9 cellular contexts compared by ENCODE assay signal in the genomic region with DNA sequence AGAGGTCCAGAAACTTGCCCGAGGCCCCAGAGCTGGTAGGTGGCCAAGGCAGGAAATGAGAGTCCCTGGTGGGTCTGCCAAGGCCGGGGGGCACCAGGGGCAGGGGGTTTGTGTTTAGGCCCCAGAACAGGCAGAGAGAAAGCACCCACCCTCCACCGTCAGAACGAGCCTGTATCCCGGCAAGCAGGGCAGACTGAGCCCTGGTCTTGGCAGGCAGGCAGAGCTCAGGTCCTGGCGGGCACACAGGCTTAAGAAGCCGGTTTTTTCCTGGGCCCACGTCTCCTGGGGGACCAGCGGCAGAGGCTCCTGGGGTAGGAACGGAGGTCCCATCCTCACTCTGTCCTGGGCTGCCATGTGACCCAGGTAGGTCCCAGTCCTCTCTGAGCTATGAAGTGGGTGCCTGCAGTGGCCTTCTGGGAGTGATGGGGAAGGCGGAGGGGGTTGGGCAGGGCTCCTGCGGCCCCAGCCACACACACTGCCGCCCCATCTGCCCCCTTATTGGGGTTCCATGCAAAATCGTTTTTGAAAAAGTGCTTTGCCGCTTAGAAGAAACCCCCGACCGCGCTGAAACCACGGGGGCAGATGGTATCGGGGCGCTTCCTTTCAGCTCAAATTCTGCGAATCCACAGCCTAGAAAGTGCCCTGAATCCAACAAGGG. TPM values are rescaled to one million over a fixed set of nuclear protein-coding genes. Genes with fewer than 3 reads are reported as not detected.
A peak's percentile ranks its signal among the peaks of the same experiment; 100 is the strongest.
DNase-seq lines count a peak whose midpoint lies in the region; ATAC-seq and TF ChIP-seq lines count a peak whose summit lies in the region.
"Had no signal": no experiment of that assay in that cellular context is flagged by ENCODE, and none has a peak within 500 bp of the region (broad histone marks: within the 10 kb centered on the region; RNA-seq: fewer than 3 reads in every experiment).

No MANE protein-coding gene starts in this region.

- H3F3A ChIP-seq in SK-N-SH (replicated peaks; ENCODE audit: insufficient read depth) = peaks cover 18% of the 10 kb centered on the region

- CTCF ChIA-PET in SK-N-SH (lab: Yijun Ruan, JAX) = interaction anchor here (1.5 to 4.0 kb wide), 2 partner anchors 21 to 33 kb away, joined by 7 to 22 read pairs; no protein-coding TSS in a partner anchor

- no peaks in the 10 kb centered on the region for H3K79me1 ChIP-seq in mesenchymal stem cell (replicated peaks; ENCODE audit: low read length, poor library complexity, severe bottlenecking)

- H3K9me3 ChIP-seq in SK-N-SH = no peaks in the 10 kb centered on the region
- H3K9me3 ChIP-seq in mesenchymal stem cell (ENCODE audit: control insufficient read depth, low read length) = no peaks in the 10 kb centered on the region
- no peaks in the 10 kb centered on the region for H3K9me3 ChIP-seq in tibial nerve

- peaks cover 60% of the 10 kb centered on the region for H3K4me1 Mint-ChIP-seq in activated T-helper 17 cell treated with anti-CD3 and anti-CD28 coated beads, Interleukin-2, amount 50 U/mL, for 72 hours

- peak overlapping the region; percentile 87 for H4K8ac ChIP-seq in mesenchymal stem cell (ENCODE audit: low read length)

- H3K9me3 Mint-ChIP-seq in activated T-helper 17 cell treated with anti-CD3 and anti-CD28 coated beads, Interleukin-2, amount 50 U/mL, for 72 hours = no peaks in the 10 kb centered on the region

- POLR2A ChIA-PET in SK-N-SH (lab: Yijun Ruan, JAX) = interaction anchor here (0.6 kb wide), 1 partner anchor 14 kb away, joined by 3 read pairs; no protein-coding TSS in a partner anchor

- no peak overlapping the region for H3K14ac ChIP-seq in mesenchymal stem cell (ENCODE audit: low read length in 2 of 2)

- peak overlapping the region; percentile 81 for H3K4me3 Mint-ChIP-seq in activated T-helper 17 cell treated with anti-CD3 and anti-CD28 coated beads, Interleukin-2, amount 50 U/mL, for 72 hours

- H4K91ac ChIP-seq in mesenchymal stem cell (ENCODE audit: low read length) = no peak overlapping the region

- H2BK12ac ChIP-seq in mesenchymal stem cell (ENCODE audit: low read length in 2 of 2) = no peak overlapping the region

- H3K27ac ChIP-seq in SK-N-SH (ENCODE audit: low read depth in 2 of 2, low read length in 1 of 2) = 0 out of 4 replicates have a peak overlapping the region, but pooled peaks of 1 of the 2 experiments have one; percentile 7
- H3K27ac ChIP-seq in mesenchymal stem cell (ENCODE audit: low read length, poor library complexity, severe bottlenecking) = peak overlapping the region; percentile 15
- H3K27ac ChIP-seq in tibial nerve = peak overlapping the region; percentile 10 to 75 (median 72)
- H3K27ac ChIP-seq: 22Rv1 had no signal

- ATAC-seq in SK-N-SH treated with all-trans-retinoic acid at 6 μM for 48 hours = no peak
- peak; percentile 25 for ATAC-seq in activated T-helper 17 cell treated with anti-CD3 and anti-CD28 coated beads, Interleukin-2, amount 50 U/mL, for 72 hours (replicated peaks)

- H3K9me2 ChIP-seq in SK-N-SH = no peaks in the 10 kb centered on the region

- peak overlapping the region in 1 of 2 experiments; percentile 41 for H3K18ac ChIP-seq in mesenchymal stem cell (ENCODE audit: low read depth in 1 of 2, low read length in 2 of 2)

- no peak for TF ChIP-seq CTCF in SK-N-SH (IDR thresholded peaks at IDR 0.05)
- TF ChIP-seq CTCF in tibial nerve (IDR thresholded peaks at IDR 0.05) = no peak

- H2AFZ ChIP-seq in SK-N-SH (ENCODE audit: low read depth) = no peak overlapping the region
- H2AFZ ChIP-seq in mesenchymal stem cell (ENCODE audit: low read depth, low read length) = no peak overlapping the region

- no peak for TF ChIP-seq POLR2A in tibial nerve (IDR thresholded peaks at IDR 0.05)

- H3K27ac Mint-ChIP-seq in activated T-helper 17 cell treated with anti-CD3 and anti-CD28 coated beads, Interleukin-2, amount 50 U/mL, for 72 hours = peak overlapping the region; percentile 83

- WGBS in SK-N-SH (ENCODE audit: low lambda C conversion rate) = 81% methylated on average over 15 of the region's 22 CpGs
- WGBS in mesenchymal stem cell = 94% methylated on average over 22 of the region's 22 CpGs
- 51 to 55% methylated on average over 21 to 22 of the region's 22 CpGs for WGBS in tibial nerve, 2 donors

- H3K4ac ChIP-seq in mesenchymal stem cell (ENCODE audit: low read depth in 1 of 2, low read length in 2 of 2) = peak overlapping the region; percentile 1 to 17

- H2BK120ac ChIP-seq in mesenchymal stem cell (ENCODE audit: low read depth, low read length) = no peak overlapping the region

- H2BK15ac ChIP-seq in mesenchymal stem cell (ENCODE audit: low read depth, poor library complexity, severe bottlenecking) = no peak overlapping the region

- DNase-seq in SK-N-SH = peak; percentile 63
- DNase-seq in mesenchymal stem cell = no peak
- DNase-seq in tibial nerve (ENCODE audit: low spot score in 2 of 2) = no peak
- no peak for DNase-seq in germinal center (ENCODE audit: low spot score)
- no peak for DNase-seq in NCI-H774 (lab: John Stamatoyannopoulos, UW)
- no peak for DNase-seq in LoVo (ENCODE audit: low spot score)

- H3K4me2 ChIP-seq in SK-N-SH (no peak overlapping the region), mesenchymal stem cell (ENCODE audit: low read length, poor library complexity, severe bottlenecking) (no peak overlapping the region)

- H3K4me3 ChIP-seq in SK-N-SH (ENCODE audit: low read depth in 2 of 2, low read length in 1 of 2) (no peak overlapping the region), mesenchymal stem cell (ENCODE audit: insufficient read depth in 1 of 2, low read depth in 1 of 2, low read length in 2 of 2) (no peak overlapping the region), tibial nerve (no peak overlapping the region)

- no peaks in the 10 kb centered on the region for H3K27me3 ChIP-seq in SK-N-SH (ENCODE audit: insufficient read depth)
- no peaks in the 10 kb centered on the region for H3K27me3 ChIP-seq in mesenchymal stem cell (ENCODE audit: control insufficient read depth in 1 of 2, insufficient read depth in 1 of 2, low read length in 2 of 2)
- no peaks in the 10 kb centered on the region for H3K27me3 ChIP-seq in tibial nerve

- peak overlapping the region; percentile 57 for H2AK5ac ChIP-seq in mesenchymal stem cell (ENCODE audit: low read length, severe bottlenecking)

- peaks cover 98% of the 10 kb centered on the region for H3K79me2 ChIP-seq in SK-N-SH (ENCODE audit: insufficient read depth)

- H3K27me3 Mint-ChIP-seq in activated T-helper 17 cell treated with anti-CD3 and anti-CD28 coated beads, Interleukin-2, amount 50 U/mL, for 72 hours = no peaks in the 10 kb centered on the region

- no peak overlapping the region for H3K23ac ChIP-seq in mesenchymal stem cell (ENCODE audit: low read length in 2 of 2)

- H3K4me1 ChIP-seq in SK-N-SH (ENCODE audit: control insufficient read depth in 1 of 2, insufficient read depth in 2 of 2, low read depth in 1 of 2, low read length in 1 of 2) (peaks cover 15 to 39% of the 10 kb centered on the region in 2 experiments), mesenchymal stem cell (ENCODE audit: control insufficient read depth, insufficient read depth, low read depth, low read length) (peaks cover 58% of the 10 kb centered on the region), tibial nerve (peaks cover 0 to 68% (median 53%) of the 10 kb centered on the region in 4 donors)

- H2BK5ac ChIP-seq in mesenchymal stem cell (ENCODE audit: low read depth, low read length, poor library complexity, severe bottlenecking) = no peak overlapping the region

- H4K20me1 ChIP-seq in SK-N-SH (ENCODE audit: insufficient read depth) = peaks cover 94% of the 10 kb centered on the region

- no peak for TF ChIP-seq RAD21 in SK-N-SH (IDR thresholded peaks at IDR 0.05; ENCODE audit: low read length)

- TF ChIP-seq EP300 in SK-N-SH (IDR thresholded peaks at IDR 0.05; ENCODE audit: borderline replicate concordance in 1 of 2, low read depth in 1 of 2, low read length in 1 of 2) = no peak
- no peak for TF ChIP-seq EP300 in tibial nerve (IDR thresholded peaks at IDR 0.05)

- H3K9ac ChIP-seq in SK-N-SH (no peak overlapping the region), mesenchymal stem cell (ENCODE audit: low read length) (no peak overlapping the region)

- H3K36me3 ChIP-seq in SK-N-SH (replicated peaks in 1 of 2; ENCODE audit: control insufficient read depth in 1 of 2, insufficient read depth in 2 of 2, low read length in 1 of 2) (peaks cover 0 to 9% of the 10 kb centered on the region in 2 experiments), mesenchymal stem cell (ENCODE audit: control insufficient read depth in 1 of 2, insufficient read depth in 2 of 2, low read depth in 1 of 2, low read length in 2 of 2) (peaks cover 8 to 50% of the 10 kb centered on the region in 2 experiments), tibial nerve (no peaks in the 10 kb centered on the region)

- H3K36me3 Mint-ChIP-seq in activated T-helper 17 cell treated with anti-CD3 and anti-CD28 coated beads, Interleukin-2, amount 50 U/mL, for 72 hours (ENCODE audit: low read depth) = peaks cover 27% of the 10 kb centered on the region

TF ChIP-seq in SK-N-SH, 30 proteins besides CTCF, POLR2A, EP300 and RAD21:
- TF ChIP-seq USF1 (IDR thresholded peaks at IDR 0.05; ENCODE audit: borderline replicate concordance, low read depth) (no peak), SMC3 (IDR thresholded peaks at IDR 0.05; ENCODE audit: low read depth, low read length) (no peak)

TF ChIP-seq in SK-N-SH treated with all-trans-retinoic acid at 6 μM for 48 hours, 23 proteins besides CTCF, POLR2A, EP300 and RAD21 (continues in another document):
- TF ChIP-seq ZFP3 (CRISPR knock-in tag; IDR thresholded peaks at IDR 0.05) = no peak
- no peak for TF ChIP-seq ZC3H10 (CRISPR knock-in tag; IDR thresholded peaks at IDR 0.05)

RNA-seq across cellular contexts. Expression of gene SH2B3, which starts 24.2 kb away (rescaled TPM):
- 14.4 and 15.6 TPM in 2 replicates for polyA plus RNA-seq in SK-N-SH (2012; rRNA removed)
- polyA plus RNA-seq in SK-N-SH (2012; cell fraction: cytosol; rRNA removed) = 14.9 and 18.4 TPM in 2 replicates
- 19.2 and 26.6 TPM in 2 replicates for polyA plus RNA-seq in SK-N-SH (2012; cell fraction: nucleus; rRNA removed)
- total RNA-seq in activated T-helper 17 cell treated with anti-CD3 and anti-CD28 coated beads, Interleukin-2, amount 50 U/mL, for 72 hours = 10 to 100 TPM in 1 of 2 donors, 1 to 10 TPM in 1; 8.5 to 12.1 TPM
- polyA plus RNA-seq in mesenchymal stem cell (2013, experiment 1 of 2) = 50.8 TPM
- polyA plus RNA-seq in mesenchymal stem cell (2013, experiment 2 of 2) = 50.3 TPM
- total RNA-seq in tibial nerve = 10 to 100 TPM; 21.4 to 79.8 (median 36.3) TPM
